In the genomic region with DNA sequence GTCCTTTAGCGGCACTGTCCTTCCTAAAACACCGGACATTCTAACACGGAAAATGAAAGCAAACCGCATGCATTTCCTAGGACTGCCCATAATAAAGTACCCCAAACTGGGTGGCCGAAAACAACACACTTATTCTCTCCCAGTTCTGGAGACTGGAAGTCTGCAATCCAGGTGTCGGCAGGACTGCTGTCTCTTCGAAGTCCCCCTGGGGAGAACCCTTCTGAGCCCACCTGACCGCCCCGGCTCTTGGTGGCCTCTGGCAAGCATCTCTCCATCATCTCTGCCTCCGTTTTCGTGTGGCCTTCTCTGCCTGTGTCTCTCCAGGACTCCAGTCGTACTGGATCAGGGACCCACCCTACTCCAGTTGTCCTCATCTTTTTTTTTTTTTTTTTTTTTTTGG, we compare ENCODE assay signal across 30 cellular contexts.
"Had no signal": no experiment of that assay in that cellular context is flagged by ENCODE, and none has a peak within 500 bp of the region (broad histone marks: within the 10 kb centered on the region; RNA-seq: fewer than 3 reads in every experiment).

No MANE protein-coding gene starts in this region.

- H3K27ac ChIP-seq: coronary artery, left lung, neutrophil, ovary, prostate gland, WERI-Rb-1 had no signal

- H3K9me3 ChIP-seq: left lung, neutrophil, ovary, prostate gland, thoracic aorta had no signal

- H3K9me3 Mint-ChIP-seq: activated naive CD4-positive, alpha-beta T cell treated with anti-CD3 and anti-CD28 coated beads, Interleukin-2, amount 50 U/mL, for 72 hours; stimulated activated effector memory CD8-positive, alpha-beta T cell treated with anti-CD3 and anti-CD28 coated beads, Interleukin-12 subunit alpha, Interleukin-12 subunit beta, amount 100 ng/mL, for 72 hours; stimulated activated naive CD8-positive, alpha-beta T cell treated with anti-CD3 and anti-CD28 coated beads, Interleukin-15, Interleukin-2, amounts not matched to agents 100 ng/mL and 50 ng/mL, for 24 hours had no signal

- H3K27ac Mint-ChIP-seq: activated T-helper 2 cell treated with anti-CD3 and anti-CD28 coated beads, Interferon-gamma antibody, Interleukin-2, Interleukin-4, amounts not matched to agents 10 μg/mL and 5 μg/mL and 100 μg/mL, durations not matched to agents 14 hours and 24 hours and 36 hours; mesothelial cell of epicardium; naive B cell; nephron progenitor cell; stimulated activated naive CD8-positive, alpha-beta T cell treated with anti-CD3 and anti-CD28 coated beads, Interleukin-15, Interleukin-2, amounts not matched to agents 100 ng/mL and 50 ng/mL, for 24 hours; type B pancreatic cell had no signal

- ATAC-seq: activated CD4-positive, CD25-positive, alpha-beta regulatory T cell treated with anti-CD3 and anti-CD28 coated beads, Interleukin-2, amount 50 U/mL, for 24 hours; activated naive CD4-positive, alpha-beta T cell treated with anti-CD3 and anti-CD28 coated beads, Interleukin-2, amount 50 U/mL, for 72 hours; esophagus mucosa; left lung; sciatic nerve; stimulated activated effector memory CD8-positive, alpha-beta T cell treated with anti-CD3 and anti-CD28 coated beads, Interleukin-12 subunit alpha, Interleukin-12 subunit beta, amount 100 ng/mL, for 72 hours had no signal

- H3K27me3 ChIP-seq: left lung, neutrophil, ovary had no signal

- H3K4me3 ChIP-seq: coronary artery, left lung, ovary, prostate gland, thoracic aorta had no signal

- DNase-seq: activated CD4-positive, alpha-beta T cell treated with anti-CD3 and anti-CD28 coated beads for 48 hours; activated CD4-positive, alpha-beta T cell treated with anti-CD3 and anti-CD28 coated beads, Interleukin-2, amount 50 U/mL, for 48 hours; activated CD8-positive, alpha-beta memory T cell treated with anti-CD3 and anti-CD28 coated beads for 24 hours; activated T-cell treated with anti-CD3 and anti-CD28 coated beads, Interleukin-2, amount 50 U/mL, for 48 hours; anterior cingulate cortex; cerebellar nuclear complex; foreskin fibroblast; left lung; mammary epithelial cell; naive B cell; nephron progenitor cell; ovary; retina; small intestine; stimulated activated CD4-positive, alpha-beta T cell treated with anti-CD3 and anti-CD28 coated beads, Interleukin-4, amount 100 ng/mL, for 24 hours; T-helper 9 cell; WERI-Rb-1 had no signal

- H3K36me3 ChIP-seq: ovary, thoracic aorta had no signal

- H3K27me3 Mint-ChIP-seq: naive B cell; stimulated activated naive CD8-positive, alpha-beta T cell treated with anti-CD3 and anti-CD28 coated beads, Interleukin-15, Interleukin-2, amounts not matched to agents 100 ng/mL and 50 ng/mL, for 24 hours; type B pancreatic cell had no signal

- H3K4me3 Mint-ChIP-seq: mesothelial cell of epicardium; naive B cell; nephron progenitor cell; stimulated activated effector memory CD8-positive, alpha-beta T cell treated with anti-CD3 and anti-CD28 coated beads, Interleukin-12 subunit alpha, Interleukin-12 subunit beta, amount 100 ng/mL, for 72 hours; stimulated activated naive CD8-positive, alpha-beta T cell treated with anti-CD3 and anti-CD28 coated beads, Interleukin-15, Interleukin-2, amounts not matched to agents 100 ng/mL and 50 ng/mL, for 24 hours; type B pancreatic cell had no signal
